In the genomic region with DNA sequence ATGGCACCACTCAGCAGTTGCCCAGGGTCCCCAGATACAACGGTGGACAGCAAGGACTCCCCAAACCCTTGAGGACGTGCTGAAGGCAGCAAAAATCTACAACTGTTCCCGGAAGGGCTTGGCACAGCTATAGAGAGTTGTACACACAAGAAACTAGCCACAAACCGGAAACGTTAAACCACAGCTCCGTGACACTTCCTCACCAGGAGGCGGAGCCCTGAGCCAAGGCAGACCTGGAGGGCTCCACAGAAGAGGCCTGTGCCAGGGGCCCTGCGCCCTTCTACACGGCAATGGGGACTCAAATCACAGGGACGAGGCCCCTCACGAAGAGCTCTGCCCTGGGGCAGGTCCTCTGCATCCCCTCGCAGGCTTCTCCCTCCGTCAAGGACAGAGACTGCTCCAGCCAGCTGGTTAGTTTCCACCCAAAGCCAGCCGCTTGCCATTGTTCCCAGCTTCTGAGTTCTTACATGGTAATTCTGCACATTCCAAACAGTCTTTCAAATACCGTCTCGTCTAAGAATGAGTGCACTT, we compare ENCODE assay signal across 8 cellular contexts.
A peak's percentile ranks its signal among the peaks of the same experiment; 100 is the strongest.
DNase-seq lines count a peak whose midpoint lies in the region; ATAC-seq and TF ChIP-seq lines count a peak whose summit lies in the region.

No MANE protein-coding gene starts in this region.

- peak overlapping the region; percentile 90 to 99 (median 95) for H3K4me3 Mint-ChIP-seq in naive thymus-derived CD4-positive, alpha-beta T cell
- peak overlapping the region; percentile 90 to 95 for H3K4me3 Mint-ChIP-seq in stimulated activated naive CD8-positive, alpha-beta T cell treated with anti-CD3 and anti-CD28 coated beads, Interleukin-15, amount 100 ng/mL, for 72 hours

- H3K9me3 Mint-ChIP-seq in naive thymus-derived CD4-positive, alpha-beta T cell: peaks cover 0 to 2% (median 0%) of the 10 kb centered on the region in 11 donors
- no peaks in the 10 kb centered on the region for H3K9me3 Mint-ChIP-seq in stimulated activated naive CD8-positive, alpha-beta T cell treated with anti-CD3 and anti-CD28 coated beads, Interleukin-15, amount 100 ng/mL, for 72 hours

- no peaks in the 10 kb centered on the region for H3K27me3 ChIP-seq in MM.1S (replicated peaks; ENCODE audit: insufficient read depth, low read length)
- no peaks in the 10 kb centered on the region for H3K27me3 ChIP-seq in naive thymus-derived CD4-positive, alpha-beta T cell (ENCODE audit: control insufficient read depth in 2 of 2, insufficient read depth in 2 of 2, low read length in 2 of 2)

- H4K20me1 ChIP-seq in MM.1S (ENCODE audit: insufficient read depth, low read length): no peaks in the 10 kb centered on the region

- no peaks in the 10 kb centered on the region for H3K36me3 ChIP-seq in MM.1S (replicated peaks; ENCODE audit: insufficient read depth, low read length)
- no peaks in the 10 kb centered on the region for H3K36me3 ChIP-seq in naive thymus-derived CD4-positive, alpha-beta T cell (ENCODE audit: control insufficient read depth in 2 of 3, insufficient read depth in 3 of 3, low read length in 3 of 3)

- peaks cover 85% of the 10 kb centered on the region for H3K79me2 ChIP-seq in MM.1S (ENCODE audit: low read length)

- H3K4me2 ChIP-seq in MM.1S (ENCODE audit: low read depth, low read length): peak overlapping the region; percentile 95

- H3K36me3 Mint-ChIP-seq in naive thymus-derived CD4-positive, alpha-beta T cell: peaks cover 0 to 33% (median 0%) of the 10 kb centered on the region in 5 donors

- CTCF ChIA-PET in naive thymus-derived CD4-positive, alpha-beta T cell (lab: Charles Lee): interaction anchor here (0.6 to 10.0 kb wide), 31 partner anchors 9 to 615 kb away, joined by 3 to 100 read pairs (median 4); a partner anchor contains a TSS

- peak; percentile 45 for TF ChIP-seq CTCF in MM.1S (IDR thresholded peaks at IDR 0.05; ENCODE audit: low read length)

- peak; percentile 88 for ATAC-seq in naive thymus-derived CD4-positive, alpha-beta T cell
- ATAC-seq in stimulated activated naive CD8-positive, alpha-beta T cell treated with anti-CD3 and anti-CD28 coated beads, Interleukin-15, amount 100 ng/mL, for 72 hours: peak; percentile 88

- H3K9ac ChIP-seq in MM.1S (ENCODE audit: low read length): peak overlapping the region; percentile 28; the same call in 1 of the 2 replicates

- H2AFZ ChIP-seq in MM.1S (ENCODE audit: low read length): no peak overlapping the region

- H3K27me3 Mint-ChIP-seq in naive thymus-derived CD4-positive, alpha-beta T cell: peaks cover 0 to 4% (median 0%) of the 10 kb centered on the region in 5 donors
- H3K27me3 Mint-ChIP-seq in stimulated activated naive CD8-positive, alpha-beta T cell treated with anti-CD3 and anti-CD28 coated beads, Interleukin-15, amount 100 ng/mL, for 72 hours: peaks cover 25% of the 10 kb centered on the region

- H3K27ac ChIP-seq in MM.1S (ENCODE audit: low read length): peak overlapping the region; percentile 74
- peak overlapping the region; percentile 74 for H3K27ac ChIP-seq in naive thymus-derived CD4-positive, alpha-beta T cell (ENCODE audit: low read depth, low read length)

- H3K4me1 ChIP-seq in MM.1S (ENCODE audit: low read length): peaks cover 33% of the 10 kb centered on the region
- H3K4me1 ChIP-seq in naive thymus-derived CD4-positive, alpha-beta T cell (ENCODE audit: control insufficient read depth in 2 of 2, insufficient read depth in 2 of 2, low read length in 2 of 2): peaks cover 57 to 73% of the 10 kb centered on the region in 2 donors

- no peaks in the 10 kb centered on the region for H3K9me3 ChIP-seq in MM.1S (replicated peaks; ENCODE audit: insufficient read depth, low read length)
- no peaks in the 10 kb centered on the region for H3K9me3 ChIP-seq in naive thymus-derived CD4-positive, alpha-beta T cell (ENCODE audit: control insufficient read depth in 2 of 3, low read length in 3 of 3)

- H3K9me2 ChIP-seq in MM.1S (replicated peaks; ENCODE audit: insufficient read depth, low read length): no peaks in the 10 kb centered on the region

- peak overlapping the region; percentile 53 for H3K4me3 ChIP-seq in MM.1S (ENCODE audit: low read length)
- peak overlapping the region; percentile 85 for H3K4me3 ChIP-seq in naive thymus-derived CD4-positive, alpha-beta T cell (ENCODE audit: low read length)

- peaks cover 14% of the 10 kb centered on the region; the same call in 1 of the 2 replicates for H3F3A ChIP-seq in MM.1S (ENCODE audit: insufficient read depth, low read length)

- in situ Hi-C loops in ACHN (cut with HindIII; ENCODE audit: low pct_ligation_motif_present, low pct_unique_long_range_greater_than_20kb, low sequenced_read_pairs): no loop called here

- intact Hi-C loops in naive thymus-derived CD4-positive, alpha-beta T cell (cut with micrococcal nuclease): loop anchor here (1.0 to 10.0 kb wide), 16 partner anchors 8 to 1297 kb away; a partner anchor contains a TSS

- POLR2A ChIA-PET in naive thymus-derived CD4-positive, alpha-beta T cell (lab: Charles Lee): interaction anchor here (0.6 to 22.2 kb wide), 21 partner anchors 8 to 135 kb away, joined by 3 to 362 read pairs (median 5); a partner anchor contains a TSS

- H3K27ac Mint-ChIP-seq in naive thymus-derived CD4-positive, alpha-beta T cell: peak overlapping the region; percentile 88 to 99 (median 98)
- H3K27ac Mint-ChIP-seq in stimulated activated naive CD8-positive, alpha-beta T cell treated with anti-CD3 and anti-CD28 coated beads, Interleukin-15, amount 100 ng/mL, for 72 hours: peak overlapping the region; percentile 69 to 97

- H3K4me1 Mint-ChIP-seq in naive thymus-derived CD4-positive, alpha-beta T cell: peaks cover 55 to 98% (median 85%) of the 10 kb centered on the region in 7 donors
- H3K4me1 Mint-ChIP-seq in stimulated activated naive CD8-positive, alpha-beta T cell treated with anti-CD3 and anti-CD28 coated beads, Interleukin-15, amount 100 ng/mL, for 72 hours: peaks cover 77% of the 10 kb centered on the region

- DNase-seq in ELR (ENCODE audit: low read depth) (peak; percentile 80), H4 (ENCODE audit: low spot score) (peak; percentile 94), MM.1S (peak; percentile 97), ACHN (no peak)
- peak; percentile 83 to 85 for DNase-seq in activated CD4-positive, alpha-beta T cell treated with anti-CD3 and anti-CD28 coated beads, Interleukin-2, amount 50 U/mL, for 4 hours
- DNase-seq in effector CD4-positive, alpha-beta T cell: peak; percentile 91
- DNase-seq in naive thymus-derived CD4-positive, alpha-beta T cell: peak; percentile 74 to 96 (median 94)
- peak; percentile 86 to 91 for DNase-seq in stimulated activated naive CD8-positive, alpha-beta T cell treated with anti-CD3 and anti-CD28 coated beads, Interleukin-15, amount 100 ng/mL, for 72 hours
